19 cellular contexts compared by ENCODE assay signal in the genomic region with DNA sequence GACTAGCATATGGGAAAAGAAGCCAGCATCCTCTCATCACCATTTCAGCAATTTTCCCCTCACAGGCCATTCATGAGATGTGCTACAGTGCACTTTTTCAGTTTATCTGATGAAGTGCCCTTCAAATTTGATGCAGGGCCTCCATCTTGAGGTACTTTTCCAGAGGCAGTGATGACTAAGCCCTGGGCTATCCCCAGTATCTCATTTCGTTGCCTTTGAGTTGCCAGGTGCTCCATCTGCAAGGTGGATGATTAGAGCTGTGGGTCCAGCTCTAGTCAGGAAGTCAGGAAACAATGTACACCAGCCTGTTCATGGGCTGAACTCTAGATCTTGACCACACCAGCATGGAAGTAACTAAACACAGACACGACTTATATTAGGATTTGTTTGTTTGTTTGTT.
DNase-seq lines count a peak whose midpoint lies in the region; ATAC-seq, FAIRE-seq and TF ChIP-seq lines count a peak whose summit lies in the region.
"Had no signal": no experiment of that assay in that cellular context is flagged by ENCODE, and none has a peak within 500 bp of the region (broad histone marks: within the 10 kb centered on the region; RNA-seq: fewer than 3 reads in every experiment).

No MANE protein-coding gene starts in this region.

- no peaks in the 10 kb centered on the region for H3K79me2 ChIP-seq in smooth muscle cell (ENCODE audit: low read depth)

- no peak for TF ChIP-seq CTCF in bronchial epithelial cell (IDR thresholded peaks at IDR 0.05; ENCODE audit: insufficient read depth, low read length, severe bottlenecking)
- no peak for TF ChIP-seq CTCF in smooth muscle cell (IDR thresholded peaks at IDR 0.05; ENCODE audit: borderline replicate concordance, insufficient read depth, poor library complexity, severe bottlenecking)

- ATAC-seq in GM19397 (IDR thresholded peaks at IDR 0.05; ENCODE audit: unreplicated experiment): no peak

- no peak overlapping the region for H3K4me3 ChIP-seq in bronchial epithelial cell (ENCODE audit: low read depth, low read length)
- H3K4me3 ChIP-seq in smooth muscle cell: no peak overlapping the region
- H3K4me3 ChIP-seq: BLaER1 treated with 17β-estradiol and CSF1 and Interleukin-3, amounts not matched to agents 10 nM and 100 nM had no signal

- H3K36me3 ChIP-seq in bronchial epithelial cell (ENCODE audit: control insufficient read depth, insufficient read depth, low read length): no peaks in the 10 kb centered on the region
- no peaks in the 10 kb centered on the region for H3K36me3 ChIP-seq in smooth muscle cell (ENCODE audit: low read depth)
- H3K36me3 ChIP-seq: BLaER1 treated with 17β-estradiol and CSF1 and Interleukin-3, amounts not matched to agents 10 nM and 100 nM had no signal

- no peaks in the 10 kb centered on the region for H3K4me1 ChIP-seq in smooth muscle cell (ENCODE audit: low read depth)

- H3K9ac ChIP-seq in smooth muscle cell (ENCODE audit: low read depth): no peak overlapping the region
- H3K9ac ChIP-seq: BLaER1 treated with 17β-estradiol and CSF1 and Interleukin-3, amounts not matched to agents 10 nM and 100 nM had no signal

- WGBS in smooth muscle cell (ENCODE audit: low lambda C conversion rate): 83% methylated on average over 2 of the region's 2 CpGs

- peak; percentile 29 for DNase-seq in DMS53 (lab: John Stamatoyannopoulos, UW)
- no peak for DNase-seq in DMS53 treated with DMSO at 0.1 percent for 48 hours (lab: John Stamatoyannopoulos, UW; ENCODE audit: unreplicated experiment)
- peak; percentile 43 for DNase-seq in NCI-H226
- DNase-seq in bronchial epithelial cell (ENCODE audit: low read depth): peak; percentile 50
- DNase-seq in kidney tubule cell (ENCODE audit: low spot score): peak; percentile 3
- no peak for DNase-seq in COR-L47 (lab: John Stamatoyannopoulos, UW)
- DNase-seq in smooth muscle cell (lab: John Stamatoyannopoulos, UW; ENCODE audit: unreplicated experiment): no peak
- DNase-seq: Calu3; CD4-positive, CD25-positive, alpha-beta regulatory T cell; DMS 273 treated with DMSO at 0.1 percent for 48 hours; DMS79 treated with DMSO at 0.1 percent for 48 hours; EL; GOT3; H9 had no signal

- H2AFZ ChIP-seq in smooth muscle cell (ENCODE audit: low read depth): no peak overlapping the region

- no peak overlapping the region for H3K27ac ChIP-seq in smooth muscle cell (ENCODE audit: low read depth)
- H3K27ac ChIP-seq: 22Rv1; BLaER1 treated with 17β-estradiol and CSF1 and Interleukin-3, amounts not matched to agents 10 nM and 100 nM had no signal

- FAIRE-seq in bronchial epithelial cell (lab: Jason Lieb, UNC): no peak
- FAIRE-seq: G401.6, GM12891 had no signal

- no peaks in the 10 kb centered on the region for H4K20me1 ChIP-seq in smooth muscle cell (ENCODE audit: low read depth)
- H4K20me1 ChIP-seq: BLaER1 treated with 17β-estradiol and CSF1 and Interleukin-3, amounts not matched to agents 10 nM and 100 nM had no signal

- no peak overlapping the region for H3K4me2 ChIP-seq in smooth muscle cell
- H3K4me2 ChIP-seq: BLaER1 treated with 17β-estradiol and CSF1 and Interleukin-3, amounts not matched to agents 10 nM and 100 nM had no signal

- H3F3A ChIP-seq in smooth muscle cell (ENCODE audit: low read depth): no peaks in the 10 kb centered on the region

- no peaks in the 10 kb centered on the region for H3K9me3 ChIP-seq in smooth muscle cell (replicated peaks; ENCODE audit: low read depth)

- H3K27me3 ChIP-seq in bronchial epithelial cell (ENCODE audit: control insufficient read depth, insufficient read depth, low read length): no peaks in the 10 kb centered on the region
- H3K27me3 ChIP-seq in smooth muscle cell (ENCODE audit: low read depth): no peaks in the 10 kb centered on the region
- H3K27me3 ChIP-seq: BLaER1 treated with 17β-estradiol and CSF1 and Interleukin-3, amounts not matched to agents 10 nM and 100 nM had no signal

Comparison
In these comparisons a context has a peak if more than half of its experiments do, and no peak if none do; other contexts are left out.
1. DNase-seq: peak in DMS53 (single experiment), NCI-H226 (single experiment), bronchial epithelial cell (single experiment) and kidney tubule cell (single experiment); none in DMS53 treated with DMSO at 0.1 percent for 48 hours (single experiment), COR-L47 (single experiment) and smooth muscle cell (single experiment).